Comparison of ENCODE assay signal across 18 cellular contexts in the genomic region with DNA sequence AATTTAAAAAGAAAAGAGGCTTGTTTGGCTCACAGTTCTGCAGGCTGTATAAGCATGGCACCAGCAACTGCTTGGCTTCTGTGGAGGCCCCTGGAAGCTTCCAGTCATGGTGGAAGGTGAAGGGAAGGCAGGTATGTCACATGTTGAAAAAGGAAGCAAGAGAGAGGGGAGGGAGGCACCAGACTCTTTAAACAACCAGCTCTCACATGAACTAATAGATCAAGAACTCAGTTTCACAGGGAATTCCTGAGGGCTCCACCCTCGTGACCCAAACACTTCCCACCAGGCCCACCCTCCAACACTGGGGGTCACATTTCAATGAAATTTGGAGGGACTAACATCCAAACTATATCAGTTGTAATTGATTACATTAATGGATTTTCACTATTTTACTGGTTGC.
A peak's percentile ranks its signal among the peaks of the same experiment; 100 is the strongest.
DNase-seq lines count a peak whose midpoint lies in the region; ATAC-seq, FAIRE-seq and TF ChIP-seq lines count a peak whose summit lies in the region.
"Had no signal": no experiment of that assay in that cellular context is flagged by ENCODE, and none has a peak within 500 bp of the region (broad histone marks: within the 10 kb centered on the region; RNA-seq: fewer than 3 reads in every experiment).

No MANE protein-coding gene starts in this region.

- no peaks in the 10 kb centered on the region for H3K9me3 Mint-ChIP-seq in CD4-positive, alpha-beta T cell

- dilution Hi-C loops in mammary epithelial cell (cut with HindIII; ENCODE audit: low sequenced_read_pairs): no loop called here

- DNase-seq in A549 (ENCODE audit: low read depth in 1 of 2, low spot score in 1 of 2) (peak in 1 of 2 experiments; percentile 8), NCI-H226 (peak; percentile 57), mammary epithelial cell (no peak), kidney tubule cell (ENCODE audit: low spot score) (peak; percentile 63), amygdala (lab: John Stamatoyannopoulos, UW) (no peak), hypothalamus (lab: John Stamatoyannopoulos, UW) (no peak), NOMO-1 (lab: John Stamatoyannopoulos, UW; ENCODE audit: unreplicated experiment in 2 of 2) (no peak)
- no peak for DNase-seq in CD4-positive, alpha-beta T cell
- DNase-seq: C1 segment of cervical spinal cord, MV-4-11, NCI-H1417 treated with DMSO at 0.1 percent for 48 hours, NCI-H1930, NCI-H2171 treated with DMSO at 0.1 percent for 48 hours, NCI-H774, Right ventricle myocardium superior had no signal

- POLR2A ChIA-PET in A549 (lab: Yijun Ruan, JAX): no interaction called here
- POLR2A ChIA-PET in CD4-positive, alpha-beta T cell (lab: Charles Lee): no interaction called here

- TF ChIP-seq CTCF in A549 (IDR thresholded peaks at IDR 0.05) (no peak), mammary epithelial cell (conservative IDR thresholded peaks at IDR 0.05 in 1 of 2, IDR thresholded peaks at IDR 0.05 in 1 of 2; ENCODE audit: extremely low read depth in 1 of 2, insufficient read depth in 1 of 2, low read depth in 1 of 2, low read length in 2 of 2) (no peak)
- TF ChIP-seq CTCF in CD4-positive, alpha-beta T cell (IDR thresholded peaks at IDR 0.05): no peak

- H3K4me3 Mint-ChIP-seq in CD4-positive, alpha-beta T cell: no peak overlapping the region

- CTCF ChIA-PET in A549 (lab: Yijun Ruan, JAX): interaction anchor here (1.8 kb wide), 1 partner anchor 285 kb away, joined by 5 read pairs; no protein-coding TSS in a partner anchor
- CTCF ChIA-PET in mammary epithelial cell (lab: Charles Lee; ENCODE audit: low non-redundant PET): no interaction called here
- CTCF ChIA-PET in CD4-positive, alpha-beta T cell (lab: Charles Lee): no interaction called here

- no TSS peak for BruUV-seq in mammary epithelial cell (replicated peaks; lab: Mats Ljungman, UMichigan)

- TF ChIP-seq POLR2A in A549 (IDR thresholded peaks at IDR 0.05; ENCODE audit: low read length): no peak

- no peaks in the 10 kb centered on the region for H3K36me3 ChIP-seq in mammary epithelial cell (ENCODE audit: insufficient read depth, low read length)

- H3K4me1 ChIP-seq in A549 (peaks cover 26% of the 10 kb centered on the region), mammary epithelial cell (ENCODE audit: insufficient read depth, low read length) (peaks cover 38% of the 10 kb centered on the region)

- peak overlapping the region; percentile 67; the same call in 1 of the 3 replicates for H3K4me2 ChIP-seq in A549
- no peak overlapping the region for H3K4me2 ChIP-seq in mammary epithelial cell (ENCODE audit: insufficient read depth, low read depth, low read length)

- TF ChIP-seq EP300 in A549 (IDR thresholded peaks at IDR 0.05): no peak

- no peaks in the 10 kb centered on the region for H3K27me3 ChIP-seq in mammary epithelial cell (ENCODE audit: insufficient read depth, low read length)
- no peaks in the 10 kb centered on the region for H3K27me3 ChIP-seq in CD4-positive, alpha-beta T cell (ENCODE audit: control insufficient read depth, insufficient read depth, low read length)

- in situ Hi-C loops in mammary epithelial cell (cut with MboI; ENCODE audit: low sequenced_read_pairs in 2 of 2): loop anchor here (10.0 to 25.0 kb wide), 5 partner anchors 279 to 1254 kb away; no protein-coding TSS in a partner anchor

- H3K27ac ChIP-seq in A549: peak overlapping the region; percentile 48 to 79; a peak in 4 of 6 replicates
- peak overlapping the region; percentile 78 for H3K27ac ChIP-seq in mammary epithelial cell (ENCODE audit: insufficient read depth, low read depth, low read length)
- H3K27ac ChIP-seq in CD4-positive, alpha-beta T cell (ENCODE audit: low read depth, low read length): no peak overlapping the region
- H3K27ac ChIP-seq: HL-60 had no signal

- H3K36me3 Mint-ChIP-seq in CD4-positive, alpha-beta T cell (ENCODE audit: low read depth): no peaks in the 10 kb centered on the region

- H3K9me3 ChIP-seq in A549 (no peaks in the 10 kb centered on the region), mammary epithelial cell (replicated peaks; ENCODE audit: insufficient read depth, low read length) (no peaks in the 10 kb centered on the region)
- H3K9me3 ChIP-seq in CD4-positive, alpha-beta T cell (ENCODE audit: control insufficient read depth, low read length): no peaks in the 10 kb centered on the region

- no peak for TF ChIP-seq RAD21 in A549 (conservative IDR thresholded peaks at IDR 0.05 in 1 of 2, IDR thresholded peaks at IDR 0.05 in 1 of 2)

- H4K20me1 ChIP-seq in mammary epithelial cell (ENCODE audit: insufficient read depth, low read length): no peaks in the 10 kb centered on the region

- 56% methylated on average over 1 of the region's 1 CpG for WGBS in A549 (ENCODE audit: missing lambda C conversion rate)
- WGBS in mammary epithelial cell (ENCODE audit: low coverage, missing lambda C conversion rate): 89% methylated on average over 1 of the region's 1 CpG

- no peak for FAIRE-seq in A549 (lab: Jason Lieb, UNC)
- FAIRE-seq: H1 had no signal

- H3K79me2 ChIP-seq in mammary epithelial cell (ENCODE audit: insufficient read depth, low read length): no peaks in the 10 kb centered on the region

- no peak overlapping the region for H3K27ac Mint-ChIP-seq in CD4-positive, alpha-beta T cell

- peaks cover 15% of the 10 kb centered on the region for H3K27me3 Mint-ChIP-seq in CD4-positive, alpha-beta T cell

- intact Hi-C loops in mammary epithelial cell (cut with micrococcal nuclease): loop anchor here (5.0 kb wide), 1 partner anchor 864 kb away; the partner anchor contains the start of gene FAM83B
- intact Hi-C loops in CD4-positive, alpha-beta T cell (cut with DNase I, micrococcal nuclease): no loop called here

- H3K4me3 ChIP-seq in A549 (no peak overlapping the region), mammary epithelial cell (replicated peaks in 1 of 3; ENCODE audit: insufficient read depth in 1 of 3, low read depth in 2 of 3, low read length in 3 of 3) (no peak overlapping the region)

- H2AFZ ChIP-seq in mammary epithelial cell (ENCODE audit: low read depth, low read length): peak overlapping the region; percentile 63

- no peak overlapping the region for H3K9ac ChIP-seq in mammary epithelial cell (ENCODE audit: insufficient read depth, low read length)

- no peaks in the 10 kb centered on the region for H3K4me1 Mint-ChIP-seq in CD4-positive, alpha-beta T cell (ENCODE audit: low read depth)

- ATAC-seq in A549: no peak
- no peak for ATAC-seq in CD4-positive, alpha-beta T cell (ENCODE audit: poor library complexity)
- ATAC-seq: SK-N-SH treated with all-trans-retinoic acid at 6 μM for 48 hours had no signal

TF ChIP-seq in A549, 52 proteins besides CTCF, POLR2A, EP300 and RAD21:
- no peak for TF ChIP-seq RARB (CRISPR knock-in tag; IDR thresholded peaks at IDR 0.05)
- no peak for TF ChIP-seq POLR2AphosphoS2 (conservative IDR thresholded peaks at IDR 0.05; ENCODE audit: low read length)
- no peak for TF ChIP-seq ZSCAN20 (CRISPR knock-in tag; IDR thresholded peaks at IDR 0.05)
- TF ChIP-seq, protein P1, sequence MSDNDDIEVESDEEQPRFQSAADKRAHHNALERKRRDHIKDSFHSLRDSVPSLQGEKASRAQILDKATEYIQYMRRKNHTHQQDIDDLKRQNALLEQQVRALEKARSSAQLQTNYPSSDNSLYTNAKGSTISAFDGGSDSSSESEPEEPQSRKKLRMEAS (IDR thresholded peaks at IDR 0.05): no peak
- no peak for TF ChIP-seq CHD2 (IDR thresholded peaks at IDR 0.05; ENCODE audit: low read length, partially characterized antibody)
- TF ChIP-seq ZC3H11A (IDR thresholded peaks at IDR 0.05): no peak
- no peak for TF ChIP-seq FOSB (CRISPR knock-in tag; IDR thresholded peaks at IDR 0.05)
- TF ChIP-seq RCOR1 (IDR thresholded peaks at IDR 0.05; ENCODE audit: low read depth, low read length): no peak
- TF ChIP-seq FOSL2 (IDR thresholded peaks at IDR 0.05): no peak
- TF ChIP-seq FOSL2 (CRISPR knock-in tag; IDR thresholded peaks at IDR 0.05): no peak
- TF ChIP-seq, protein P2, sequence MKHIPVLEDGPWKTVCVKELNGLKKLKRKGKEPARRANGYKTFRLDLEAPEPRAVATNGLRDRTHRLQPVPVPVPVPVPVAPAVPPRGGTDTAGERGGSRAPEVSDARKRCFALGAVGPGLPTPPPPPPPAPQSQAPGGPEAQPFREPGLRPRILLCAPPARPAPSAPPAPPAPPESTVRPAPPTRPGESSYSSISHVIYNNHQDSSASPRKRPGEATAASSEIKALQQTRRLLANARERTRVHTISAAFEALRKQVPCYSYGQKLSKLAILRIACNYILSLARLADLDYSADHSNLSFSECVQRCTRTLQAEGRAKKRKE (CRISPR knock-in tag; IDR thresholded peaks at IDR 0.05; ENCODE audit: low read depth): no peak
- no peak for TF ChIP-seq HOXB5 (CRISPR knock-in tag; IDR thresholded peaks at IDR 0.05)
- TF ChIP-seq MAFK (IDR thresholded peaks at IDR 0.05; ENCODE audit: partially characterized antibody): no peak
- no peak for TF ChIP-seq USF2 (IDR thresholded peaks at IDR 0.05)
- TF ChIP-seq MAZ (IDR thresholded peaks at IDR 0.05; ENCODE audit: borderline replicate concordance, low read depth, low read length): no peak
- TF ChIP-seq TP53 (CRISPR knock-in tag; IDR thresholded peaks at IDR 0.05): no peak
- no peak for TF ChIP-seq SREBF2 (IDR thresholded peaks at IDR 0.05)

Comparison
In these comparisons a context has a peak if more than half of its experiments do, and no peak if none do; other contexts are left out.
1. DNase-seq: peak in NCI-H226 (single experiment) and kidney tubule cell (single experiment); none in mammary epithelial cell (single experiment), CD4-positive, alpha-beta T cell (0 of 10), amygdala (0 of 56), hypothalamus (0 of 51) and NOMO-1 (0 of 2).